Comparison of ENCODE assay signal across 29 cellular contexts in genomic region chr2:96591494-96591893, GRCh38. TPM values are rescaled to one million over a fixed set of nuclear protein-coding genes. Genes with fewer than 3 reads are reported as not detected.
"Had no signal": no experiment of that assay in that cellular context is flagged by ENCODE, and none has a peak within 500 bp of the region (broad histone marks: within the 10 kb centered on the region; RNA-seq: fewer than 3 reads in every experiment).

No MANE protein-coding gene starts in this region.

- H3K27me3 Mint-ChIP-seq: activated CD8-positive, alpha-beta T cell treated with anti-CD3 and anti-CD28 coated beads for 36 hours; activated naive CD8-positive, alpha-beta T cell treated with anti-CD3 and anti-CD28 coated beads, Interleukin-2, amount 50 U/mL, for 24 hours had no signal

- H3K4me3 ChIP-seq: ascending aorta, body of pancreas had no signal

- H3K27ac ChIP-seq: ascending aorta, body of pancreas, WERI-Rb-1 had no signal

- ATAC-seq: activated CD4-positive, CD25-positive, alpha-beta regulatory T cell treated with anti-CD3 and anti-CD28 coated beads, Interleukin-2, amount 50 U/mL, for 24 hours; activated CD8-positive, alpha-beta T cell treated with anti-CD3 and anti-CD28 coated beads for 36 hours; activated naive CD4-positive, alpha-beta T cell treated with anti-CD3 and anti-CD28 coated beads, Interleukin-2, amount 50 U/mL, for 72 hours; activated naive CD8-positive, alpha-beta T cell treated with anti-CD3 and anti-CD28 coated beads, Interleukin-2, amount 50 U/mL, for 24 hours; body of pancreas; Panc1; Right ventricle myocardium inferior had no signal

- H3K4me3 Mint-ChIP-seq: activated CD8-positive, alpha-beta T cell treated with anti-CD3 and anti-CD28 coated beads for 36 hours; activated naive CD8-positive, alpha-beta T cell treated with anti-CD3 and anti-CD28 coated beads, Interleukin-2, amount 50 U/mL, for 24 hours; activated T-helper 1 cell treated with anti-CD3 and anti-CD28 coated beads, Interleukin-12 subunit alpha, Interleukin-12 subunit beta, Interleukin-2, Interleukin-4 antibody, amounts not matched to agents 30 ng/mL and 10 ng/mL and 1 ng/mL, durations not matched to agents 14 hours and 24 hours and 36 hours had no signal

- H3K4me1 ChIP-seq: ascending aorta, body of pancreas had no signal

- H3K27me3 ChIP-seq: ascending aorta, body of pancreas had no signal

- H3K9me3 ChIP-seq: ascending aorta, body of pancreas, SK-N-SH had no signal

- DNase-seq: activated CD4-positive, alpha-beta T cell treated with anti-CD3 and anti-CD28 coated beads for 4 hours; activated CD8-positive, alpha-beta memory T cell treated with anti-CD3 and anti-CD28 coated beads, Interleukin-2, amount 50 U/mL, for 4 hours; activated CD8-positive, alpha-beta T cell treated with anti-CD3 and anti-CD28 coated beads for 36 hours; activated effector memory CD4-positive, alpha-beta T cell treated with anti-CD3 and anti-CD28 coated beads, Interleukin-2, amount 50 U/mL, for 16 hours; activated naive CD4-positive, alpha-beta T cell treated with Interleukin-2 at 50 U/mL for 16 hours; activated naive CD8-positive, alpha-beta T cell treated with anti-CD3 and anti-CD28 coated beads, Interleukin-2, amount 50 U/mL, for 24 hours; amniotic stem cell; body of pancreas; MM.1S; NCI-H1105; NCI-H1436; NCI-H1694 treated with DMSO at 0.1 percent for 48 hours; NCI-H2029 treated with DMSO at 0.1 percent for 48 hours; NCI-H345; NCI-H510A; NCI-H526 treated with DMSO at 0.1 percent for 48 hours; NCI-H82; RPMI8226; SK-N-SH; T-helper 1 cell; WERI-Rb-1 had no signal

- H3K27ac Mint-ChIP-seq: activated naive CD4-positive, alpha-beta T cell treated with anti-CD3 and anti-CD28 coated beads, Interleukin-2, amount 50 U/mL, for 72 hours; activated naive CD8-positive, alpha-beta T cell treated with anti-CD3 and anti-CD28 coated beads, Interleukin-2, amount 50 U/mL, for 24 hours had no signal

- H3K9me3 Mint-ChIP-seq: activated CD8-positive, alpha-beta T cell treated with anti-CD3 and anti-CD28 coated beads for 36 hours; activated naive CD4-positive, alpha-beta T cell treated with anti-CD3 and anti-CD28 coated beads, Interleukin-2, amount 50 U/mL, for 72 hours; activated naive CD8-positive, alpha-beta T cell treated with anti-CD3 and anti-CD28 coated beads, Interleukin-2, amount 50 U/mL, for 24 hours; activated T-helper 1 cell treated with anti-CD3 and anti-CD28 coated beads, Interleukin-12 subunit alpha, Interleukin-12 subunit beta, Interleukin-2, Interleukin-4 antibody, amounts not matched to agents 30 ng/mL and 10 ng/mL and 1 ng/mL, durations not matched to agents 14 hours and 24 hours and 36 hours had no signal

RNA-seq across cellular contexts. Expression of gene FER1L5, which starts 51.1 kb away (rescaled TPM):
- total RNA-seq: activated CD8-positive, alpha-beta T cell treated with anti-CD3 and anti-CD28 coated beads for 36 hours; activated naive CD4-positive, alpha-beta T cell treated with anti-CD3 and anti-CD28 coated beads, Interleukin-2, amount 50 U/mL, for 72 hours; activated T-helper 1 cell treated with anti-CD3 and anti-CD28 coated beads, Interleukin-12 subunit alpha, Interleukin-12 subunit beta, Interleukin-2, Interleukin-4 antibody, amounts not matched to agents 30 ng/mL and 10 ng/mL and 1 ng/mL, durations not matched to agents 14 hours and 24 hours and 36 hours; ascending aorta; OCI-LY7; Right ventricle myocardium inferior; T-helper 2 cell treated with Interferon-gamma antibody and Interleukin-4, amounts not matched to agents 100 ng/mL and 5 ng/mL, for 36 hours had no signal
